In genomic region chr10:130160775-130161174, GRCh38 we compare ENCODE assay signal across 10 cellular contexts.
DNase-seq lines count a peak whose midpoint lies in the region; ATAC-seq and TF ChIP-seq lines count a peak whose summit lies in the region.
"Had no signal": no experiment of that assay in that cellular context is flagged by ENCODE, and none has a peak within 500 bp of the region (broad histone marks: within the 10 kb centered on the region; RNA-seq: fewer than 3 reads in every experiment).

No MANE protein-coding gene starts in this region.

- no peak overlapping the region for H3K4me2 ChIP-seq in DND-41 (ENCODE audit: insufficient read depth, low read length)

- no peaks in the 10 kb centered on the region for H3K4me1 ChIP-seq in DND-41 (ENCODE audit: insufficient read depth, low read length)
- no peaks in the 10 kb centered on the region for H3K4me1 ChIP-seq in effector memory CD4-positive, alpha-beta T cell (ENCODE audit: control insufficient read depth, insufficient read depth, low read length, poor library complexity, severe bottlenecking)

- no peak overlapping the region for H3K9ac ChIP-seq in DND-41 (ENCODE audit: low read depth, low read length)

- no peak overlapping the region for H3K27ac ChIP-seq in DND-41 (ENCODE audit: low read length)
- H3K27ac ChIP-seq in effector memory CD4-positive, alpha-beta T cell (ENCODE audit: insufficient read depth, low read length, poor library complexity, severe bottlenecking) = no peak overlapping the region
- H3K27ac ChIP-seq: dorsolateral prefrontal cortex had no signal

- no peaks in the 10 kb centered on the region for H3K27me3 ChIP-seq in DND-41 (ENCODE audit: insufficient read depth, low read length, poor library complexity)
- H3K27me3 ChIP-seq in effector memory CD4-positive, alpha-beta T cell (replicated peaks; ENCODE audit: control insufficient read depth, insufficient read depth, low read length, poor library complexity, severe bottlenecking) = no peaks in the 10 kb centered on the region
- H3K27me3 ChIP-seq: dorsolateral prefrontal cortex had no signal

- TF ChIP-seq CTCF in DND-41 (IDR thresholded peaks at IDR 0.05; ENCODE audit: borderline replicate concordance, extremely low read depth, low read length, poor library complexity, severe bottlenecking) (peak; percentile 40), fibroblast of mammary gland (conservative IDR thresholded peaks at IDR 0.05; ENCODE audit: control insufficient read depth, insufficient read depth, low read depth, low read length) (peak; percentile 6)

- H3K36me3 ChIP-seq in DND-41 (ENCODE audit: insufficient read depth, low read length) = peaks cover 45% of the 10 kb centered on the region
- peaks cover 20% of the 10 kb centered on the region for H3K36me3 ChIP-seq in effector memory CD4-positive, alpha-beta T cell (ENCODE audit: control insufficient read depth, insufficient read depth, low read length)

- H2AFZ ChIP-seq in DND-41 (ENCODE audit: low read depth, low read length) = no peak overlapping the region

- H4K20me1 ChIP-seq in DND-41 (ENCODE audit: insufficient read depth, low read length) = peaks cover 42% of the 10 kb centered on the region

- ATAC-seq in DND-41 (ENCODE audit: insufficient read depth, low read depth) = peak; percentile 55
- peak; percentile 44 for ATAC-seq in GM19025 (IDR thresholded peaks at IDR 0.05; ENCODE audit: low read depth, unreplicated experiment)
- ATAC-seq in HG03571 (IDR thresholded peaks at IDR 0.05; ENCODE audit: unreplicated experiment) = peak; percentile 69
- ATAC-seq in HG03139 (IDR thresholded peaks at IDR 0.05; ENCODE audit: unreplicated experiment) = no peak
- ATAC-seq in HG02763 (IDR thresholded peaks at IDR 0.05; ENCODE audit: unreplicated experiment) = no peak

- H3K4me3 ChIP-seq in DND-41 (ENCODE audit: low read depth in 1 of 2, low read length in 2 of 2) (no peak overlapping the region), fibroblast of mammary gland (ENCODE audit: control insufficient read depth, low read depth, low read length) (no peak overlapping the region)
- no peak overlapping the region for H3K4me3 ChIP-seq in effector memory CD4-positive, alpha-beta T cell (ENCODE audit: insufficient read depth, low read depth, low read length, poor library complexity, severe bottlenecking)
- H3K4me3 ChIP-seq: dorsolateral prefrontal cortex had no signal

- H3K79me2 ChIP-seq in DND-41 (ENCODE audit: insufficient read depth, low read length) = peaks cover 30% of the 10 kb centered on the region

- DNase-seq in DND-41 (no peak), fibroblast of mammary gland (ENCODE audit: low read depth) (peak; percentile 6), inferior parietal cortex (ENCODE audit: extremely low spot score) (no peak)
- DNase-seq in effector memory CD4-positive, alpha-beta T cell = no peak
- DNase-seq: DMS79, dorsolateral prefrontal cortex had no signal

- no peaks in the 10 kb centered on the region for H3K9me3 ChIP-seq in DND-41 (ENCODE audit: insufficient read depth, low read length, severe bottlenecking)
- no peaks in the 10 kb centered on the region for H3K9me3 ChIP-seq in effector memory CD4-positive, alpha-beta T cell (ENCODE audit: control insufficient read depth, low read length)

Comparison
In these comparisons a context has a peak if more than half of its experiments do, and no peak if none do; other contexts are left out.
1. ATAC-seq: peak in DND-41 (single experiment), GM19025 (single experiment) and HG03571 (single experiment); none in HG03139 (single experiment) and HG02763 (single experiment).